ENCODE assay signal across 8 cellular contexts in genomic region chr5:96934695-96935555, GRCh38. TPM values are rescaled to one million over a fixed set of nuclear protein-coding genes. Genes with fewer than 3 reads are reported as not detected.
A peak's percentile ranks its signal among the peaks of the same experiment; 100 is the strongest.
DNase-seq lines count a peak whose midpoint lies in the region; ATAC-seq and TF ChIP-seq lines count a peak whose summit lies in the region.

No MANE protein-coding gene starts in this region.

- peak; percentile 68 for ATAC-seq in HG02798 (IDR thresholded peaks at IDR 0.05; ENCODE audit: poor library complexity, unreplicated experiment)
- ATAC-seq in heart left ventricle = peak; percentile 83 to 89 (median 88)

- no peaks in the 10 kb centered on the region for H3K27me3 Mint-ChIP-seq in type B pancreatic cell

- TF ChIP-seq CTCF in GM12875 (IDR thresholded peaks at IDR 0.05; ENCODE audit: borderline replicate concordance, insufficient read depth, low read depth, low read length) = 0 out of 2 replicates have a peak, but pooled peaks have one; percentile 6
- peak in 2 of 12 donors; percentile 5 to 7 for TF ChIP-seq CTCF in heart left ventricle (IDR thresholded peaks at IDR 0.05)
- peak; percentile 40 for TF ChIP-seq CTCF in type B pancreatic cell (conservative IDR thresholded peaks at IDR 0.05)

- DNase-seq in NCI-H1417 treated with DMSO at 0.1 percent for 48 hours (lab: John Stamatoyannopoulos, UW) (peak; percentile 64), SW 1271 (lab: John Stamatoyannopoulos, UW) (peak; percentile 90 to 97), heart left ventricle (peak; percentile 90 to 96 (median 94)), pons (ENCODE audit: low spot score) (peak; percentile 94), type B pancreatic cell (ENCODE audit: extremely low spot score, unreplicated experiment) (peak; percentile 92)

- 0 to 1% (median 0%) methylated on average over 69 to 80 of the region's 80 CpGs for WGBS in adipose tissue, 3 donors
- WGBS in heart left ventricle, 4 donors = 0 to 1% (median 0%) methylated on average over 54 to 80 of the region's 80 CpGs

- intact Hi-C loops in heart left ventricle (cut with DNase I) = loop anchor here in 7 of 10 donors (1.0 to 10.0 kb wide), 10 partner anchors 32 to 273 kb away; partner anchors contain the start of genes ERAP2 (in 5 of the 7), ERAP1 (in 2 of the 7), CAST (in 1 of the 7) and RIOK2 (in 1 of the 7)

- H3K36me3 ChIP-seq in heart left ventricle = no peaks in the 10 kb centered on the region

- H3K4me3 Mint-ChIP-seq in type B pancreatic cell = peak overlapping the region; percentile 96

- H3K27ac ChIP-seq in adipose tissue (ENCODE audit: low read depth, low read length) (peak overlapping the region; percentile 82), heart left ventricle (peak overlapping the region; percentile 89 to 99 (median 97))

- H3K36me3 Mint-ChIP-seq in type B pancreatic cell = peaks cover 6% of the 10 kb centered on the region

- no peaks in the 10 kb centered on the region for H3K9me3 Mint-ChIP-seq in type B pancreatic cell

- no peaks in the 10 kb centered on the region for H3K9me3 ChIP-seq in heart left ventricle

- peaks cover 50% of the 10 kb centered on the region for H3K4me1 Mint-ChIP-seq in type B pancreatic cell (ENCODE audit: unreplicated experiment)

- TF ChIP-seq POLR2A in heart left ventricle (IDR thresholded peaks at IDR 0.05) = peak in 1 of 2 donors; percentile 44

- H3K4me1 ChIP-seq in heart left ventricle = peaks cover 0 to 64% (median 40%) of the 10 kb centered on the region in 12 donors

- H3K27me3 ChIP-seq in heart left ventricle = no peaks in the 10 kb centered on the region

- peak overlapping the region; percentile 97 for H3K27ac Mint-ChIP-seq in type B pancreatic cell

- H3K4me3 ChIP-seq in GM12875 (ENCODE audit: low read depth, low read length) (peak overlapping the region; percentile 85), heart left ventricle (peak overlapping the region; percentile 60 to 92 (median 84))

RNA-seq across cellular contexts. Expression of gene LNPEP, which starts 1.0 kb away (rescaled TPM):
- polyA plus RNA-seq in adipose tissue (10 to 100 TPM in 1 of 3 donors, 1 to 10 TPM in 2; 2.9 to 11.0 (median 3.1) TPM), heart left ventricle (10 to 100 TPM in 1 of 2 donors, 1 to 10 TPM in 1; 8.6 to 12.5 TPM)
- total RNA-seq in heart left ventricle (10 to 100 TPM; 47.4 to 82.2 (median 56.3) TPM), type B pancreatic cell (ENCODE audit: low replicate concordance) (20.9 and 38.1 TPM in 2 replicates)

RNA-seq across cellular contexts. Expression of gene ERAP2, which starts 58.6 kb away (rescaled TPM):
- polyA plus RNA-seq in adipose tissue (1 to 10 TPM in 2 of 3 donors, under 1 TPM in 1; 0.77 to 4.0 (median 1.8) TPM), heart left ventricle (1 to 10 TPM in 1 of 2 donors, under 1 TPM in 1; 0.99 to 7.5 TPM)
- total RNA-seq in heart left ventricle (10 to 100 TPM in 1 of 9 donors, 1 to 10 TPM in 8; 2.7 to 30.5 (median 7.0) TPM), type B pancreatic cell (ENCODE audit: low replicate concordance) (0.86 and 1.5 TPM in 2 replicates)

Comparison
In these comparisons a context has a peak if more than half of its experiments do, and no peak if none do; other contexts are left out.
1. Peak in every context shown above with its lines: DNase-seq, ATAC-seq, H3K4me3 ChIP-seq and H3K27ac ChIP-seq.